1 cellular context compared by ENCODE assay signal in genomic region chr12:56385873-56386272, GRCh38.
TF ChIP-seq lines count a peak whose summit lies in the region.

No MANE protein-coding gene starts in this region.

TF ChIP-seq in K562, 482 proteins besides CTCF, POLR2A, EP300 and RAD21:
- TF ChIP-seq NONO (IDR thresholded peaks at IDR 0.05; ENCODE audit: low read depth in 2 of 2, low read length in 1 of 2) (no peak), SRF (CRISPR knock-in tag; IDR thresholded peaks at IDR 0.05) (peak in 1 of 2 experiments; percentile 37; a peak in 1 of 4 replicates), NFIC (IDR thresholded peaks at IDR 0.05) (peak; percentile 93), USF2 (CRISPR knock-in tag; IDR thresholded peaks at IDR 0.05) (no peak), SIX5 (IDR thresholded peaks at IDR 0.05; ENCODE audit: borderline replicate concordance in 1 of 2, insufficient read depth in 1 of 2, low read depth in 1 of 2, low read length in 2 of 2) (no peak), ZNF408 (CRISPR knock-in tag; IDR thresholded peaks at IDR 0.05; ENCODE audit: low read depth) (no peak), PRDM10 (IDR thresholded peaks at IDR 0.05; ENCODE audit: partially characterized antibody) (peak; percentile 48), PHF8 (IDR thresholded peaks at IDR 0.05; ENCODE audit: borderline replicate concordance, low read length) (no peak)
